Comparison of ENCODE assay signal across 1 cellular context in genomic region chr21:26147535-26147934, GRCh38.
TF ChIP-seq lines count a peak whose summit lies in the region.

No MANE protein-coding gene starts in this region.

TF ChIP-seq in endothelial cell of umbilical vein, 7 proteins besides CTCF, POLR2A, EP300 and RAD21:
- TF ChIP-seq EZH2 (IDR thresholded peaks at IDR 0.05; ENCODE audit: borderline replicate concordance, low read depth, low read length, severe bottlenecking) (no peak), FOS (IDR thresholded peaks at IDR 0.05; ENCODE audit: borderline replicate concordance, insufficient read depth, low read length) (no peak), MYC (IDR thresholded peaks at IDR 0.05; ENCODE audit: low read depth, low read length) (no peak), JUN (IDR thresholded peaks at IDR 0.05; ENCODE audit: borderline replicate concordance, insufficient read depth, insufficient read length, low read depth) (no peak), GATA2 (IDR thresholded peaks at IDR 0.05; ENCODE audit: insufficient read depth, insufficient read length, low read depth, low read length) (no peak), POLR2AphosphoS5 (IDR thresholded peaks at IDR 0.05; ENCODE audit: insufficient read depth, low read depth, low read length) (no peak)
- TF ChIP-seq, protein P1, sequence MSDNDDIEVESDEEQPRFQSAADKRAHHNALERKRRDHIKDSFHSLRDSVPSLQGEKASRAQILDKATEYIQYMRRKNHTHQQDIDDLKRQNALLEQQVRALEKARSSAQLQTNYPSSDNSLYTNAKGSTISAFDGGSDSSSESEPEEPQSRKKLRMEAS (IDR thresholded peaks at IDR 0.05; ENCODE audit: insufficient read depth, insufficient read length): no peak
